Comparison of ENCODE assay signal across 1 cellular context in genomic region chr2:218399391-218400166, GRCh38.
TF ChIP-seq lines count a peak whose summit lies in the region.

TSS of gene CTDSP1 (plus strand) at chr2:218399868. CDS start at chr2:218400091, 223 bp downstream.

TF ChIP-seq in K562, 482 proteins besides CTCF, POLR2A, EP300 and RAD21 (continued from another document and continues in another):
- TF ChIP-seq CHD7 (IDR thresholded peaks at IDR 0.05; ENCODE audit: low read depth, low read length) (no peak), TFAP4 (CRISPR knock-in tag; IDR thresholded peaks at IDR 0.05; ENCODE audit: borderline replicate concordance) (peak; percentile 70; the same call in 1 of the 2 replicates), ZFX (CRISPR knock-in tag; IDR thresholded peaks at IDR 0.05) (peak; percentile 19), ZNF592 (IDR thresholded peaks at IDR 0.05) (peak; percentile 51), TOE1 (IDR thresholded peaks at IDR 0.05; ENCODE audit: borderline replicate concordance) (peak; percentile 77; the same call in 1 of the 2 replicates), TOE1 (CRISPR knock-in tag; IDR thresholded peaks at IDR 0.05; ENCODE audit: borderline replicate concordance, low read depth) (no peak), SMC3 (conservative IDR thresholded peaks at IDR 0.05; ENCODE audit: insufficient read depth, low read depth, low read length) (0 out of 2 replicates have a peak, but pooled peaks have one; percentile 9), TEAD4 (IDR thresholded peaks at IDR 0.05; ENCODE audit: low read length) (0 out of 2 replicates have a peak, but pooled peaks have one; percentile 36), TEAD4 (CRISPR knock-in tag; IDR thresholded peaks at IDR 0.05; ENCODE audit: borderline replicate concordance) (no peak), ZNF644 (tag; IDR thresholded peaks at IDR 0.05; ENCODE audit: low read depth) (0 out of 2 replicates have a peak, but pooled peaks have one; percentile 33), ATF7 (IDR thresholded peaks at IDR 0.05) (peak; percentile 50; the same call in 1 of the 2 replicates), ZBTB40 (IDR thresholded peaks at IDR 0.05) (0 out of 2 replicates have a peak, but pooled peaks have one; percentile 15), ZBTB40 (CRISPR knock-in tag; IDR thresholded peaks at IDR 0.05) (no peak), ZBTB43 (CRISPR knock-in tag; IDR thresholded peaks at IDR 0.05) (no peak), SOX6 (IDR thresholded peaks at IDR 0.05) (0 out of 2 replicates have a peak, but pooled peaks have one; percentile 15), RAD51 (IDR thresholded peaks at IDR 0.05; ENCODE audit: borderline replicate concordance, low read depth) (no peak), RB1 (IDR thresholded peaks at IDR 0.05; ENCODE audit: low read depth) (peak; percentile 90; the same call in 1 of the 2 replicates), RNF2 (IDR thresholded peaks at IDR 0.05) (peak; percentile 94), CXXC5 (CRISPR knock-in tag; IDR thresholded peaks at IDR 0.05) (peak; percentile 89), ZNF395 (CRISPR knock-in tag; IDR thresholded peaks at IDR 0.05) (no peak), TAF1 (IDR thresholded peaks at IDR 0.05; ENCODE audit: control insufficient read depth, extremely low read depth, insufficient read depth, low read length, severe bottlenecking) (peak; percentile 59)
